1 cellular context compared by ENCODE assay signal in genomic region chr2:8505311-8505920, GRCh38.
TF ChIP-seq lines count a peak whose summit lies in the region.

No MANE protein-coding gene starts in this region.

TF ChIP-seq in GM23338, 12 proteins besides CTCF, POLR2A, EP300 and RAD21 (continued from another document):
- TF ChIP-seq ZNF462 (CRISPR knock-in tag; IDR thresholded peaks at IDR 0.05) (no peak), POLR2AphosphoS5 (IDR thresholded peaks at IDR 0.05; ENCODE audit: low read depth) (no peak), NANOG (IDR thresholded peaks at IDR 0.05; ENCODE audit: borderline replicate concordance) (no peak), CREB1 (CRISPR knock-in tag; IDR thresholded peaks at IDR 0.05; ENCODE audit: low read depth) (no peak), EZH2phosphoT487 (IDR thresholded peaks at IDR 0.05; ENCODE audit: unreplicated experiment) (no peak), ZNF331 (CRISPR knock-in tag; IDR thresholded peaks at IDR 0.05; ENCODE audit: low read depth) (no peak), EZH2 (IDR thresholded peaks at IDR 0.05; ENCODE audit: low read depth, unreplicated experiment) (no peak), ZNF114 (CRISPR knock-in tag; IDR thresholded peaks at IDR 0.05) (no peak)
